1 cellular context compared by ENCODE assay signal in genomic region chr14:94521375-94522114, GRCh38.
TF ChIP-seq lines count a peak whose summit lies in the region.

No MANE protein-coding gene starts in this region.

TF ChIP-seq in HepG2, 621 proteins besides CTCF, POLR2A, EP300 and RAD21 (continued from another document and continues in another):
- TF ChIP-seq, protein P1, sequence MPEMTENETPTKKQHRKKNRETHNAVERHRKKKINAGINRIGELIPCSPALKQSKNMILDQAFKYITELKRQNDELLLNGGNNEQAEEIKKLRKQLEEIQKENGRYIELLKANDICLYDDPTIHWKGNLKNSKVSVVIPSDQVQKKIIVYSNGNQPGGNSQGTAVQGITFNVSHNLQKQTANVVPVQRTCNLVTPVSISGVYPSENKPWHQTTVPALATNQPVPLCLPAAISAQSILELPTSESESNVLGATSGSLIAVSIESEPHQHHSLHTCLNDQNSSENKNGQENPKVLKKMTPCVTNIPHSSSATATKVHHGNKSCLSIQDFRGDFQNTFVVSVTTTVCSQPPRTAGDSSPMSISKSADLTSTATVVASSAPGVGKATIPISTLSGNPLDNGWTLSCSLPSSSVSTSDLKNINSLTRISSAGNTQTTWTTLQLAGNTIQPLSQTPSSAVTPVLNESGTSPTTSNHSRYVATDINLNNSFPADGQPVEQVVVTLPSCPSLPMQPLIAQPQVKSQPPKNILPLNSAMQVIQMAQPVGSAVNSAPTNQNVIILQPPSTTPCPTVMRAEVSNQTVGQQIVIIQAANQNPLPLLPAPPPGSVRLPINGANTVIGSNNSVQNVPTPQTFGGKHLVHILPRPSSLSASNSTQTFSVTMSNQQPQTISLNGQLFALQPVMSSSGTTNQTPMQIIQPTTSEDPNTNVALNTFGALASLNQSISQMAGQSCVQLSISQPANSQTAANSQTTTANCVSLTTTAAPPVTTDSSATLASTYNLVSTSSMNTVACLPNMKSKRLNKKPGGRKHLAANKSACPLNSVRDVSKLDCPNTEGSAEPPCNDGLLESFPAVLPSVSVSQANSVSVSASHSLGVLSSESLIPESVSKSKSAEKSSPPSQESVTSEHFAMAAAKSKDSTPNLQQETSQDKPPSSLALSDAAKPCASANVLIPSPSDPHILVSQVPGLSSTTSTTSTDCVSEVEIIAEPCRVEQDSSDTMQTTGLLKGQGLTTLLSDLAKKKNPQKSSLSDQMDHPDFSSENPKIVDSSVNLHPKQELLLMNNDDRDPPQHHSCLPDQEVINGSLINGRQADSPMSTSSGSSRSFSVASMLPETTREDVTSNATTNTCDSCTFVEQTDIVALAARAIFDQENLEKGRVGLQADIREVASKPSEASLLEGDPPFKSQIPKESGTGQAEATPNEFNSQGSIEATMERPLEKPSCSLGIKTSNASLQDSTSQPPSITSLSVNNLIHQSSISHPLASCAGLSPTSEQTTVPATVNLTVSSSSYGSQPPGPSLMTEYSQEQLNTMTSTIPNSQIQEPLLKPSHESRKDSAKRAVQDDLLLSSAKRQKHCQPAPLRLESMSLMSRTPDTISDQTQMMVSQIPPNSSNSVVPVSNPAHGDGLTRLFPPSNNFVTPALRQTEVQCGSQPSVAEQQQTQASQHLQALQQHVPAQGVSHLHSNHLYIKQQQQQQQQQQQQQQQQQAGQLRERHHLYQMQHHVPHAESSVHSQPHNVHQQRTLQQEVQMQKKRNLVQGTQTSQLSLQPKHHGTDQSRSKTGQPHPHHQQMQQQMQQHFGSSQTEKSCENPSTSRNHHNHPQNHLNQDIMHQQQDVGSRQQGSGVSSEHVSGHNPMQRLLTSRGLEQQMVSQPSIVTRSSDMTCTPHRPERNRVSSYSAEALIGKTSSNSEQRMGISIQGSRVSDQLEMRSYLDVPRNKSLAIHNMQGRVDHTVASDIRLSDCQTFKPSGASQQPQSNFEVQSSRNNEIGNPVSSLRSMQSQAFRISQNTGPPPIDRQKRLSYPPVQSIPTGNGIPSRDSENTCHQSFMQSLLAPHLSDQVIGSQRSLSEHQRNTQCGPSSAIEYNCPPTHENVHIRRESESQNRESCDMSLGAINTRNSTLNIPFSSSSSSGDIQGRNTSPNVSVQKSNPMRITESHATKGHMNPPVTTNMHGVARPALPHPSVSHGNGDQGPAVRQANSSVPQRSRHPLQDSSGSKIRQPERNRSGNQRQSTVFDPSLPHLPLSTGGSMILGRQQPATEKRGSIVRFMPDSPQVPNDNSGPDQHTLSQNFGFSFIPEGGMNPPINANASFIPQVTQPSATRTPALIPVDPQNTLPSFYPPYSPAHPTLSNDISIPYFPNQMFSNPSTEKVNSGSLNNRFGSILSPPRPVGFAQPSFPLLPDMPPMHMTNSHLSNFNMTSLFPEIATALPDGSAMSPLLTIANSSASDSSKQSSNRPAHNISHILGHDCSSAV (CRISPR knock-in tag; IDR thresholded peaks at IDR 0.05; ENCODE audit: borderline replicate concordance) = no peak
- TF ChIP-seq ZNF563 (CRISPR knock-in tag; IDR thresholded peaks at IDR 0.05) (no peak), ZBTB7B (CRISPR knock-in tag; IDR thresholded peaks at IDR 0.05) (peak; percentile 45; the same call in 1 of the 2 replicates), ZNF574 (CRISPR knock-in tag; IDR thresholded peaks at IDR 0.05) (no peak), ZNF230 (CRISPR knock-in tag; IDR thresholded peaks at IDR 0.05) (no peak), ZIK1 (CRISPR knock-in tag; IDR thresholded peaks at IDR 0.05; ENCODE audit: borderline replicate concordance, low read depth) (no peak), HMGXB4 (CRISPR knock-in tag; IDR thresholded peaks at IDR 0.05; ENCODE audit: borderline replicate concordance in 1 of 2, low read depth in 1 of 2) (0 out of 4 replicates have a peak, but pooled peaks of 1 of the 2 experiments have one; percentile 8), BRF2 (CRISPR knock-in tag; IDR thresholded peaks at IDR 0.05) (no peak), STAG1 (CRISPR knock-in tag; IDR thresholded peaks at IDR 0.05) (peak; percentile 54), U2AF2 (IDR thresholded peaks at IDR 0.05; ENCODE audit: low read depth, low read length) (no peak), ZZZ3 (CRISPR knock-in tag; IDR thresholded peaks at IDR 0.05; ENCODE audit: borderline replicate concordance) (no peak), NR2C2 (CRISPR knock-in tag; IDR thresholded peaks at IDR 0.05; ENCODE audit: borderline replicate concordance) (no peak), ATF7 (IDR thresholded peaks at IDR 0.05) (no peak), ATF7 (CRISPR knock-in tag; IDR thresholded peaks at IDR 0.05) (no peak), ZNF569 (CRISPR knock-in tag; IDR thresholded peaks at IDR 0.05; ENCODE audit: borderline replicate concordance) (0 out of 2 replicates have a peak, but pooled peaks have one; percentile 22), ZNF546 (CRISPR knock-in tag; conservative IDR thresholded peaks at IDR 0.05) (0 out of 2 replicates have a peak, but pooled peaks have one; percentile 46), ZNF282 (IDR thresholded peaks at IDR 0.05; ENCODE audit: partially characterized antibody) (no peak), PHF5A (CRISPR knock-in tag; IDR thresholded peaks at IDR 0.05; ENCODE audit: low read depth, unreplicated experiment) (no peak), ERF (CRISPR knock-in tag; IDR thresholded peaks at IDR 0.05) (no peak), ZNF264 (CRISPR knock-in tag; IDR thresholded peaks at IDR 0.05) (no peak), ZFP37 (CRISPR knock-in tag; IDR thresholded peaks at IDR 0.05; ENCODE audit: borderline replicate concordance) (no peak), HNRNPL (IDR thresholded peaks at IDR 0.05; ENCODE audit: low read depth, low read length) (peak; percentile 69), ZNF639 (CRISPR knock-in tag; conservative IDR thresholded peaks at IDR 0.05) (no peak), RFXAP (CRISPR knock-in tag; IDR thresholded peaks at IDR 0.05; ENCODE audit: borderline replicate concordance) (0 out of 2 replicates have a peak, but pooled peaks have one; percentile 10), ZNF747 (CRISPR knock-in tag; IDR thresholded peaks at IDR 0.05; ENCODE audit: borderline replicate concordance) (peak; percentile 19; the same call in 1 of the 2 replicates), ELF1 (CRISPR knock-in tag; IDR thresholded peaks at IDR 0.05) (no peak), RBFOX2 (IDR thresholded peaks at IDR 0.05; ENCODE audit: low read depth, low read length) (0 out of 2 replicates have a peak, but pooled peaks have one; percentile 39), ETV5 (CRISPR knock-in tag; IDR thresholded peaks at IDR 0.05; ENCODE audit: borderline replicate concordance) (no peak), DNMT3B (CRISPR knock-in tag; conservative IDR thresholded peaks at IDR 0.05) (no peak), ZNF841 (CRISPR knock-in tag; IDR thresholded peaks at IDR 0.05; ENCODE audit: borderline replicate concordance) (no peak), KLF9 (CRISPR knock-in tag; IDR thresholded peaks at IDR 0.05; ENCODE audit: low read depth) (no peak), SIX1 (CRISPR knock-in tag; IDR thresholded peaks at IDR 0.05; ENCODE audit: borderline replicate concordance) (no peak), KAT7 (CRISPR knock-in tag; IDR thresholded peaks at IDR 0.05; ENCODE audit: borderline replicate concordance) (no peak), PAF1 (CRISPR knock-in tag; IDR thresholded peaks at IDR 0.05) (no peak), ZNF256 (CRISPR knock-in tag; conservative IDR thresholded peaks at IDR 0.05) (no peak), MAFK (conservative IDR thresholded peaks at IDR 0.05 in 1 of 2, IDR thresholded peaks at IDR 0.05 in 1 of 2; ENCODE audit: low read length in 2 of 2) (no peak)
- TF ChIP-seq, protein P2, sequence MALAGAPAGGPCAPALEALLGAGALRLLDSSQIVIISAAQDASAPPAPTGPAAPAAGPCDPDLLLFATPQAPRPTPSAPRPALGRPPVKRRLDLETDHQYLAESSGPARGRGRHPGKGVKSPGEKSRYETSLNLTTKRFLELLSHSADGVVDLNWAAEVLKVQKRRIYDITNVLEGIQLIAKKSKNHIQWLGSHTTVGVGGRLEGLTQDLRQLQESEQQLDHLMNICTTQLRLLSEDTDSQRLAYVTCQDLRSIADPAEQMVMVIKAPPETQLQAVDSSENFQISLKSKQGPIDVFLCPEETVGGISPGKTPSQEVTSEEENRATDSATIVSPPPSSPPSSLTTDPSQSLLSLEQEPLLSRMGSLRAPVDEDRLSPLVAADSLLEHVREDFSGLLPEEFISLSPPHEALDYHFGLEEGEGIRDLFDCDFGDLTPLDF (CRISPR knock-in tag; IDR thresholded peaks at IDR 0.05) = no peak
- TF ChIP-seq, protein P3, sequence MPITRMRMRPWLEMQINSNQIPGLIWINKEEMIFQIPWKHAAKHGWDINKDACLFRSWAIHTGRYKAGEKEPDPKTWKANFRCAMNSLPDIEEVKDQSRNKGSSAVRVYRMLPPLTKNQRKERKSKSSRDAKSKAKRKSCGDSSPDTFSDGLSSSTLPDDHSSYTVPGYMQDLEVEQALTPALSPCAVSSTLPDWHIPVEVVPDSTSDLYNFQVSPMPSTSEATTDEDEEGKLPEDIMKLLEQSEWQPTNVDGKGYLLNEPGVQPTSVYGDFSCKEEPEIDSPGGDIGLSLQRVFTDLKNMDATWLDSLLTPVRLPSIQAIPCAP (CRISPR knock-in tag; IDR thresholded peaks at IDR 0.05; ENCODE audit: low read depth) = no peak
- TF ChIP-seq, protein P4, sequence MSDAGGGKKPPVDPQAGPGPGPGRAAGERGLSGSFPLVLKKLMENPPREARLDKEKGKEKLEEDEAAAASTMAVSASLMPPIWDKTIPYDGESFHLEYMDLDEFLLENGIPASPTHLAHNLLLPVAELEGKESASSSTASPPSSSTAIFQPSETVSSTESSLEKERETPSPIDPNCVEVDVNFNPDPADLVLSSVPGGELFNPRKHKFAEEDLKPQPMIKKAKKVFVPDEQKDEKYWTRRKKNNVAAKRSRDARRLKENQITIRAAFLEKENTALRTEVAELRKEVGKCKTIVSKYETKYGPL (CRISPR knock-in tag; IDR thresholded peaks at IDR 0.05) = peak; percentile 91; the same call in 1 of the 2 replicates
- TF ChIP-seq, protein P5, sequence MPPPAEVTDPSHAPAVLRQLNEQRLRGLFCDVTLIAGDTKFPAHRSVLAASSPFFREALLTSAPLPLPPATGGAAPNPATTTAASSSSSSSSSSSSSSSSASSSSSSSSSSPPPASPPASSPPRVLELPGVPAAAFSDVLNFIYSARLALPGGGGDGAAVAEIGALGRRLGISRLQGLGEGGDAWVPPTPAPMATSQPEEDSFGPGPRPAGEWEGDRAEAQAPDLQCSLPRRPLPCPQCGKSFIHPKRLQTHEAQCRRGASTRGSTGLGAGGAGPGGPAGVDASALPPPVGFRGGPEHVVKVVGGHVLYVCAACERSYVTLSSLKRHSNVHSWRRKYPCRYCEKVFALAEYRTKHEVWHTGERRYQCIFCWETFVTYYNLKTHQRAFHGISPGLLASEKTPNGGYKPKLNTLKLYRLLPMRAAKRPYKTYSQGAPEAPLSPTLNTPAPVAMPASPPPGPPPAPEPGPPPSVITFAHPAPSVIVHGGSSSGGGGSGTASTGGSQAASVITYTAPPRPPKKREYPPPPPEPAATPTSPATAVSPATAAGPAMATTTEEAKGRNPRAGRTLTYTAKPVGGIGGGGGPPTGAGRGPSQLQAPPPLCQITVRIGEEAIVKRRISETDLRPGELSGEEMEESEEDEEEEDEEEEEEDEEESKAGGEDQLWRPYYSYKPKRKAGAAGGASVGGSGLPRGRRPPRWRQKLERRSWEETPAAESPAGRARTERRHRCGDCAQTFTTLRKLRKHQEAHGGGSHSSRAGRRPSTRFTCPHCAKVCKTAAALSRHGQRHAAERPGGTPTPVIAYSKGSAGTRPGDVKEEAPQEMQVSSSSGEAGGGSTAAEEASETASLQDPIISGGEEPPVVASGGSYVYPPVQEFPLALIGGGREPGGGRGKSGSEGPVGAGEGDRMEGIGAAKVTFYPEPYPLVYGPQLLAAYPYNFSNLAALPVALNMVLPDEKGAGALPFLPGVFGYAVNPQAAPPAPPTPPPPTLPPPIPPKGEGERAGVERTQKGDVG (CRISPR knock-in tag; IDR thresholded peaks at IDR 0.05; ENCODE audit: borderline replicate concordance) = 0 out of 2 replicates have a peak, but pooled peaks have one; percentile 32
